9 cellular contexts compared by ENCODE assay signal in the genomic region with DNA sequence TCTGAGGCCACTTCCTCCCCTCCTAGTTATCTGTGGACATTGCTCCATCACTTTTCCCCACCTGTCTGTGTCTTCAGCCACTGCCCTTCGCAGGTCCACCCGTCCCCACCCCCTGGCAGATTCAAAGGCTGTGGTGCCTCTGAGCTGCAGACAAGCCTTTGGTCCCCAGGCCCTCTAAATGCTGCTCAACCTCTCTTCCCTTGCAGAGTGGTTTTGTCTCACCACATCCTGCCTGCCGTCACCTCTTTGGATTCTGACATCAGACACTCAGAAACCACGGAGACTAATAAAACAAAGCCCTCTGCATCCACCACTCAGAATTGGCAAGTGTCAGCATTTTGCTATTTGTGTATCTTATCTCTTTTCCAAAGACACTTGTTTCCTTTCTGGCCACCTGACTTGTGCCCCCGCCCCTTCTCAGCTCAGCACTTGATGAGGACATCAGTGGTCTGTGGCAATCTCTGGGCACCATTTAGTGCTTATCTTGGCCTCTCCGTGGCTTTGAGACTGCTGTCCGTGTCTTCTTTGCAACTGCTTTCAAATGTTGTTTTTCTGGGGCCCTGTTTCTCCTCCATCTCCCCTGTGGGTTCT. TPM values are rescaled to one million over a fixed set of nuclear protein-coding genes. Genes with fewer than 3 reads are reported as not detected.
DNase-seq lines count a peak whose midpoint lies in the region; ATAC-seq and TF ChIP-seq lines count a peak whose summit lies in the region.
"Had no signal": no experiment of that assay in that cellular context is flagged by ENCODE, and none has a peak within 500 bp of the region (broad histone marks: within the 10 kb centered on the region; RNA-seq: fewer than 3 reads in every experiment).

No MANE protein-coding gene starts in this region.

- CTCF ChIA-PET in BJ (lab: Yijun Ruan, JAX) (interaction anchor here (0.8 to 1.8 kb wide), 6 partner anchors 12 to 299 kb away, joined by 3 to 6 read pairs (median 4); no protein-coding TSS in a partner anchor), GM10248 (lab: Yijun Ruan, JAX) (interaction anchor here (0.9 to 2.3 kb wide), 5 partner anchors 8 to 228 kb away, joined by 3 to 7 read pairs (median 3); no protein-coding TSS in a partner anchor)

- in situ Hi-C loops in astrocyte of the cerebellum (cut with HindIII; ENCODE audit: low sequenced_read_pairs), result no loop called here
- in situ Hi-C loops in HAP-1 (cut with MboI; ENCODE audit: low sequenced_read_pairs), result no loop called here

- peaks cover 27% of the 10 kb centered on the region for H3K4me1 Mint-ChIP-seq in T-helper 17 cell

- POLR2A ChIA-PET in BJ (lab: Charles Lee) (no interaction called here), GM10248 (lab: Yijun Ruan, JAX) (no interaction called here)

- peak; percentile 98 for ATAC-seq in GM19351 (IDR thresholded peaks at IDR 0.05; ENCODE audit: unreplicated experiment)
- peak; percentile 94 for ATAC-seq in HG03520 (IDR thresholded peaks at IDR 0.05; ENCODE audit: unreplicated experiment)
- peak; percentile 92 for ATAC-seq in T-helper 17 cell

- peak overlapping the region; percentile 98 for H3K27ac Mint-ChIP-seq in T-helper 17 cell

- TF ChIP-seq CTCF in BJ (IDR thresholded peaks at IDR 0.05; ENCODE audit: insufficient read depth, low read depth, low read length) (no peak), astrocyte of the cerebellum (IDR thresholded peaks at IDR 0.05; ENCODE audit: low read depth, low read length, missing control alignments) (no peak), GM10248 (IDR thresholded peaks at IDR 0.05; ENCODE audit: control extremely low read depth, extremely low read depth, low read depth, missing control alignments) (no peak)

- peaks cover 18% of the 10 kb centered on the region for H3K27me3 Mint-ChIP-seq in T-helper 17 cell

- peak; percentile 67 for DNase-seq in BJ (ENCODE audit: low read depth)
- DNase-seq in T-helper 17 cell, result peak; percentile 31 to 63 (median 61)
- peak; percentile 92 for DNase-seq in astrocyte of the cerebellum (ENCODE audit: low read depth)
- DNase-seq in renal cortical epithelial cell (ENCODE audit: low read depth), result peak; percentile 85
- no peak for DNase-seq in HAP-1 (ENCODE audit: low spot score in 2 of 2)
- DNase-seq in GM10248 (ENCODE audit: extremely low spot score), result no peak
- DNase-seq: pancreas had no signal

- H3K4me3 ChIP-seq in BJ (ENCODE audit: low read depth, low read length) (no peak overlapping the region), astrocyte of the cerebellum (ENCODE audit: low read depth, low read length) (no peak overlapping the region), HAP-1 (no peak overlapping the region)
- H3K4me3 ChIP-seq: pancreas had no signal

- H3K27me3 ChIP-seq in BJ (ENCODE audit: control insufficient read depth, insufficient read depth, low read length) (no peaks in the 10 kb centered on the region), HAP-1 (ENCODE audit: low read depth) (peaks cover 14% of the 10 kb centered on the region)
- H3K27me3 ChIP-seq: pancreas had no signal

- peak overlapping the region; percentile 87 for H3K4me3 Mint-ChIP-seq in T-helper 17 cell

- H3K36me3 Mint-ChIP-seq in T-helper 17 cell (ENCODE audit: low read depth), result peaks cover 6% of the 10 kb centered on the region

- H3K9me3 ChIP-seq in T-helper 17 cell (ENCODE audit: control insufficient read depth, low read length, poor library complexity, severe bottlenecking) (no peaks in the 10 kb centered on the region), HAP-1 (no peaks in the 10 kb centered on the region)
- H3K9me3 ChIP-seq: pancreas had no signal

- H3K4me1 ChIP-seq in HAP-1, result no peaks in the 10 kb centered on the region

- H3K36me3 ChIP-seq in BJ (ENCODE audit: control insufficient read depth, insufficient read depth, low read length), result no peaks in the 10 kb centered on the region
- no peaks in the 10 kb centered on the region for H3K36me3 ChIP-seq in HAP-1 (replicated peaks)
- H3K36me3 ChIP-seq: pancreas had no signal

RNA-seq across cellular contexts. Expression of a gene that starts 7.7 kb away (rescaled TPM):
- 2.6 and 2.9 TPM in 2 replicates for polyA plus RNA-seq in BJ (2011; rRNA removed)
- 1.9 and 6.8 TPM in 2 replicates for polyA minus RNA-seq in BJ (2011; rRNA and poly(A)+ RNA removed)
- 1 to 10 TPM; 1.4 to 2.8 TPM for total RNA-seq in T-helper 17 cell
- total RNA-seq in renal cortical epithelial cell, result 2.5 and 3.3 TPM in 2 replicates

Comparison
In these comparisons a context has a peak if more than half of its experiments do, and no peak if none do; other contexts are left out.
1. DNase-seq: peak in BJ (single experiment), T-helper 17 cell (3 of 3), astrocyte of the cerebellum (single experiment) and renal cortical epithelial cell (single experiment); none in HAP-1 (0 of 2) and GM10248 (single experiment).
2. Peak in every context shown above with its lines, with median percentiles within 50 percentile points of each other: ATAC-seq.